In the genomic region with DNA sequence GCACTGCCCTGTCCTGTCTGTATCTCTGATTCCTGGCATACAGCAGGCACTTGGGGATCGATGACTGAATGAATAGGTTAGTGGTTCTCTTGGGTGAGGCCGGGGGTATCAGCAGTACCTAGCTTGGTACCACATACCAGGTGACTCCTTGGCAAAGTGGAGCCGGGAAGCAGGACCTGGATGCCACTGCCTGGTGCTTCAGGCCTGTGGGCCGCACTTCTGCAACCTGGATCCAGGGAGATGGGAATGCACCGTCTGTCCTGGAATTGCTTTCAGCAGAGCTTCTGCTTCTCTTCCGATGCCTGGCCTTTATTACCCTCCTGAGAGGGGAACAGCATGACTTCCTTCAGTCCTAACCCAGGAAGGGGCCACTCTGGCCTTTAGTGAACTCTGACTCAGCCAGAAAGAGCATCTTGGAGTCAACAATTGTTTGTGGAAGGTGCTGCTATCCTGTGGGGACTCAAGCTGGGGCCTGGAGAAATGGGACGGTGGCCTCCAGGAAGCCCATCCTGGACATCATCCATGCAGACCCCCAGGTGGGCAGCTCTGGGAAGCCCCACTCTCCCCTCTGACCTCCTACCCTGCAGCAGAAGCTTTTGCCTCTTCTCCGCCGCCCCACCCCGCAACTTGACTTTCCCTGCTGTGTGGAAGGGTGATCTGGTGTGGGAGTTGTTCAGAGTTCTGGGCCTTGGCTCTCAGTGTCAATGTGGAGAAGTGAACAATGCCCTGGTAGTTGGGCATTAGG, we compare ENCODE assay signal across 13 cellular contexts. TPM values are rescaled to one million over a fixed set of nuclear protein-coding genes. Genes with fewer than 3 reads are reported as not detected.
DNase-seq lines count a peak whose midpoint lies in the region; ATAC-seq, FAIRE-seq and TF ChIP-seq lines count a peak whose summit lies in the region.
"Had no signal": no experiment of that assay in that cellular context is flagged by ENCODE, and none has a peak within 500 bp of the region (broad histone marks: within the 10 kb centered on the region; RNA-seq: fewer than 3 reads in every experiment).

No MANE protein-coding gene starts in this region.

- H3K79me1 ChIP-seq in IMR-90 (ENCODE audit: low read depth in 1 of 2, low read length in 2 of 2) = peaks cover 44 to 84% of the 10 kb centered on the region in 2 experiments

- no peak for FAIRE-seq in astrocyte (lab: Jason Lieb, UNC)

- H3K14ac ChIP-seq in IMR-90 (replicated peaks; ENCODE audit: low read depth, low read length) = peak overlapping the region; percentile 89

- in situ Hi-C loops in IMR-90 (cut with MboI; ENCODE audit: low sequenced_read_pairs) = loop anchor here (25.0 kb wide), 1 partner anchor 1242 kb away; the partner anchor contains the start of gene SLC35C1

- H4K8ac ChIP-seq in IMR-90 (ENCODE audit: low read depth in 2 of 2, low read length in 2 of 2) = peak overlapping the region; percentile 32 to 61; a peak in 2 of 4 replicates

- peak overlapping the region; percentile 29; the same call in 1 of the 2 replicates for H3K23ac ChIP-seq in IMR-90 (ENCODE audit: low read depth, low read length)

- H3K4me1 ChIP-seq in CD8-positive, alpha-beta memory T cell (ENCODE audit: insufficient read depth, low read length) = peaks cover 96% of the 10 kb centered on the region
- H3K4me1 ChIP-seq in IMR-90 (ENCODE audit: control insufficient read depth, insufficient read depth, low read length) (peaks cover 53% of the 10 kb centered on the region), astrocyte (ENCODE audit: insufficient read depth, low read length) (peaks cover 68% of the 10 kb centered on the region)

- intact Hi-C loops in IMR-90 (cut with micrococcal nuclease) = no loop called here

- H3K9me1 ChIP-seq in IMR-90 (ENCODE audit: insufficient read depth, low read length) = peaks cover 39% of the 10 kb centered on the region

- dilution Hi-C loops in IMR-90 (cut with HindIII; ENCODE audit: low sequenced_read_pairs, unreplicated experiment) = no loop called here

- peaks cover 94 to 97% (median 96%) of the 10 kb centered on the region in 3 donors for H3K4me1 Mint-ChIP-seq in CD8-positive, alpha-beta memory T cell
- H3K4me1 Mint-ChIP-seq in astrocyte (ENCODE audit: low read depth, unreplicated experiment) = peaks cover 71% of the 10 kb centered on the region
- H3K4me1 Mint-ChIP-seq in osteocyte (ENCODE audit: unreplicated experiment) = peaks cover 68% of the 10 kb centered on the region

- H3K4me3 ChIP-seq in CD8-positive, alpha-beta memory T cell (ENCODE audit: low read length) = no peak overlapping the region
- H3K4me3 ChIP-seq in IMR-90 (ENCODE audit: insufficient read depth, low read depth, low read length) (no peak overlapping the region), astrocyte (ENCODE audit: insufficient read depth, low read depth, low read length) (no peak overlapping the region)
- H3K4me3 ChIP-seq: adrenal gland, ovary had no signal

- H2AFZ ChIP-seq in IMR-90 (replicated peaks; ENCODE audit: low read length, poor library complexity) (no peak overlapping the region), astrocyte (ENCODE audit: low read depth, low read length) (no peak overlapping the region)

- no peak for DNase-seq in CD8-positive, alpha-beta memory T cell
- DNase-seq in IMR-90 (no peak), astrocyte (ENCODE audit: low read depth) (no peak), osteocyte (ENCODE audit: extremely low spot score, unreplicated experiment) (no peak), AG20443 (ENCODE audit: low spot score) (no peak), NCI-H510A treated with DMSO at 0.1 percent for 48 hours (lab: John Stamatoyannopoulos, UW) (no peak)
- DNase-seq: adrenal gland; DMS79; left ventricle myocardium superior; NCI-H446; ovary; stimulated activated CD4-positive, alpha-beta T cell treated with anti-CD3 and anti-CD28 coated beads, Interleukin-2, amount 100 ng/mL, for 48 hours had no signal

- H3K9ac ChIP-seq in IMR-90 (ENCODE audit: low read depth, low read length) (no peak overlapping the region), astrocyte (ENCODE audit: low read length) (no peak overlapping the region)

- H2AK9ac ChIP-seq in IMR-90 (replicated peaks; ENCODE audit: low read depth, low read length, poor library complexity) = no peak overlapping the region

- H3K9me3 ChIP-seq in CD8-positive, alpha-beta memory T cell (ENCODE audit: low read length) = no peaks in the 10 kb centered on the region
- H3K9me3 ChIP-seq in IMR-90 (ENCODE audit: control insufficient read depth, insufficient read depth, low read length) (no peaks in the 10 kb centered on the region), astrocyte (ENCODE audit: insufficient read depth, low read depth, low read length) (no peaks in the 10 kb centered on the region)
- H3K9me3 ChIP-seq: adrenal gland, ovary had no signal

- CTCF ChIA-PET in CD8-positive, alpha-beta memory T cell (lab: Charles Lee) = interaction anchor here (1.1 to 23.5 kb wide), 5 partner anchors 11 to 46 kb away, joined by 3 to 532 read pairs (median 15); no protein-coding TSS in a partner anchor
- CTCF ChIA-PET in IMR-90 (lab: Yijun Ruan, JAX) = interaction anchor here (0.8 to 1.6 kb wide), 3 partner anchors 14 to 341 kb away, joined by 3 to 6 read pairs (median 3); no protein-coding TSS in a partner anchor

- H3K27me3 Mint-ChIP-seq in CD8-positive, alpha-beta memory T cell = peaks cover 0 to 1% of the 10 kb centered on the region in 2 donors
- H3K27me3 Mint-ChIP-seq in astrocyte (ENCODE audit: low read depth, unreplicated experiment) (no peaks in the 10 kb centered on the region), osteocyte (ENCODE audit: unreplicated experiment) (no peaks in the 10 kb centered on the region)

- no TSS peak for BruUV-seq in IMR-90 (replicated peaks; lab: Mats Ljungman, UMichigan)

- H2AK5ac ChIP-seq in IMR-90 (ENCODE audit: low read depth, low read length) = peak overlapping the region; percentile 88

- H4K20me1 ChIP-seq in IMR-90 (ENCODE audit: insufficient read depth, low read length) = no peaks in the 10 kb centered on the region
- peaks cover 3% of the 10 kb centered on the region for H4K20me1 ChIP-seq in astrocyte (ENCODE audit: insufficient read depth, low read length)

- WGBS in IMR-90 (ENCODE audit: extremely low coverage in 2 of 2, insufficient read length in 1 of 2), 2 experiments = 96% methylated on average over 3 of the region's 10 CpGs; no CpG with 5 or more reads in 1 of the 2 experiments

- peak overlapping the region; percentile 67 for H2BK15ac ChIP-seq in IMR-90 (ENCODE audit: low read depth, low read length)

- no peak for TF ChIP-seq RAD21 in IMR-90 (IDR thresholded peaks at IDR 0.05; ENCODE audit: low read length)

- peak overlapping the region in 7 of 8 donors; percentile 70 to 96 (median 90) for H3K27ac Mint-ChIP-seq in CD8-positive, alpha-beta memory T cell
- H3K27ac Mint-ChIP-seq in astrocyte (ENCODE audit: unreplicated experiment) (peak overlapping the region; percentile 89), osteocyte (ENCODE audit: unreplicated experiment) (peak overlapping the region; percentile 19)

- no peak for ATAC-seq in IMR-90 (ENCODE audit: low read depth)
- ATAC-seq in HG02642 (IDR thresholded peaks at IDR 0.05; ENCODE audit: poor library complexity, unreplicated experiment) = no peak
- ATAC-seq: left ventricle myocardium superior had no signal

- no peaks in the 10 kb centered on the region for H3K79me2 ChIP-seq in astrocyte (ENCODE audit: insufficient read depth, low read length)

- H3K4ac ChIP-seq in IMR-90 (ENCODE audit: low read depth, low read length) = peak overlapping the region; percentile 93

- peak overlapping the region; percentile 6 to 86 (median 60) for H3K4me3 Mint-ChIP-seq in CD8-positive, alpha-beta memory T cell
- H3K4me3 Mint-ChIP-seq in astrocyte (ENCODE audit: unreplicated experiment) (peak overlapping the region; percentile 27), osteocyte (ENCODE audit: unreplicated experiment) (no peak overlapping the region)

- POLR2A ChIA-PET in CD8-positive, alpha-beta memory T cell (lab: Charles Lee) = no interaction called here
- POLR2A ChIA-PET in IMR-90 (lab: Charles Lee; ENCODE audit: unreplicated experiment) = interaction anchor here (0.6 kb wide), 1 partner anchor 776 kb away, joined by 4 read pairs; no protein-coding TSS in a partner anchor

- H3K56ac ChIP-seq in IMR-90 (ENCODE audit: extremely low read depth, insufficient read depth, low read length) = no peak overlapping the region

- peak overlapping the region; percentile 31 for H4K5ac ChIP-seq in IMR-90 (ENCODE audit: low read depth, low read length)

- peak overlapping the region; percentile 92 for H2BK120ac ChIP-seq in IMR-90 (ENCODE audit: low read depth, low read length)

- peak overlapping the region; percentile 85 for H2BK5ac ChIP-seq in IMR-90 (ENCODE audit: low read depth, low read length, poor library complexity, severe bottlenecking)

- H3K27ac ChIP-seq in CD8-positive, alpha-beta memory T cell (ENCODE audit: low read depth, low read length) = no peak overlapping the region
- H3K27ac ChIP-seq in IMR-90 (ENCODE audit: insufficient read depth, low read length) = peak overlapping the region; percentile 63
- H3K27ac ChIP-seq in astrocyte (ENCODE audit: low read depth, low read length) = no peak overlapping the region

- TF ChIP-seq POLR2A in IMR-90 (IDR thresholded peaks at IDR 0.05; ENCODE audit: low read depth, low read length) = no peak

- H4K91ac ChIP-seq in IMR-90 (ENCODE audit: insufficient read depth, low read depth, low read length) = peak overlapping the region; percentile 76

- no peak for TF ChIP-seq CTCF in IMR-90 (conservative IDR thresholded peaks at IDR 0.05; ENCODE audit: low read depth, low read length)
- TF ChIP-seq CTCF in astrocyte (IDR thresholded peaks at IDR 0.05; ENCODE audit: insufficient read depth, low read depth, low read length) = no peak
- no peak for TF ChIP-seq CTCF in osteocyte (IDR thresholded peaks at IDR 0.05)

- no peak overlapping the region for H3K4me2 ChIP-seq in IMR-90 (ENCODE audit: low read depth, low read length)
- no peak overlapping the region for H3K4me2 ChIP-seq in astrocyte (ENCODE audit: low read length)

- H3K36me3 ChIP-seq in CD8-positive, alpha-beta memory T cell (ENCODE audit: insufficient read depth, low read length) = no peaks in the 10 kb centered on the region
- H3K36me3 ChIP-seq in IMR-90 (ENCODE audit: control insufficient read depth, insufficient read depth, low read length) (no peaks in the 10 kb centered on the region), astrocyte (ENCODE audit: insufficient read depth, low read length) (no peaks in the 10 kb centered on the region)
- H3K36me3 ChIP-seq: adrenal gland, ovary had no signal

- no peaks in the 10 kb centered on the region for H3K27me3 ChIP-seq in CD8-positive, alpha-beta memory T cell (ENCODE audit: insufficient read depth, low read length, poor library complexity, severe bottlenecking)
- H3K27me3 ChIP-seq in IMR-90 (ENCODE audit: control insufficient read depth, insufficient read depth, low read length) (no peaks in the 10 kb centered on the region), astrocyte (ENCODE audit: insufficient read depth, low read length) (no peaks in the 10 kb centered on the region)
- H3K27me3 ChIP-seq: adrenal gland, ovary had no signal

- no peaks in the 10 kb centered on the region for H3K9me3 Mint-ChIP-seq in CD8-positive, alpha-beta memory T cell
- H3K9me3 Mint-ChIP-seq in astrocyte (ENCODE audit: unreplicated experiment) (no peaks in the 10 kb centered on the region), osteocyte (ENCODE audit: unreplicated experiment) (no peaks in the 10 kb centered on the region)

- H3K18ac ChIP-seq in IMR-90 (ENCODE audit: low read depth, low read length) = peak overlapping the region; percentile 29; the same call in 1 of the 2 replicates

- H2BK20ac ChIP-seq in IMR-90 (ENCODE audit: low read depth, low read length) = peak overlapping the region; percentile 90

- H3K36me3 Mint-ChIP-seq in CD8-positive, alpha-beta memory T cell = peaks cover 0 to 13% (median 4%) of the 10 kb centered on the region in 3 donors
- H3K36me3 Mint-ChIP-seq in astrocyte (ENCODE audit: low read depth, unreplicated experiment) (peaks cover 10% of the 10 kb centered on the region), osteocyte (ENCODE audit: unreplicated experiment) (no peaks in the 10 kb centered on the region)

RNA-seq across cellular contexts. Expression of gene CD82, which starts 5.1 kb away (rescaled TPM):
- 100 to 1,000 TPM; 356 to 388 TPM for total RNA-seq in CD8-positive, alpha-beta memory T cell
- 131 TPM for polyA plus RNA-seq in CD8-positive, alpha-beta memory T cell
- total RNA-seq in IMR-90 (2012; rRNA removed) = 18.9 and 32.8 TPM in 2 replicates
- polyA plus RNA-seq in IMR-90 (2012; rRNA removed) = 46.1 and 49.4 TPM in 2 replicates
- polyA plus RNA-seq in IMR-90 (2012; cell fraction: cytosol; rRNA removed) = 45.9 and 112 TPM in 2 replicates
- 14.7 and 27.3 TPM in 2 replicates for polyA plus RNA-seq in IMR-90 (2012; cell fraction: nucleus; rRNA removed; ENCODE audit: low replicate concordance)
- 74.5 and 90.6 TPM in 2 replicates for total RNA-seq in astrocyte
- total RNA-seq in osteocyte = 29.5 and 34.6 TPM in 2 replicates

Comparison
In these comparisons a context has a peak if more than half of its experiments do, and no peak if none do; other contexts are left out.
1. H3K27ac Mint-ChIP-seq: peak in every context shown above with its lines; median percentile 90 in CD8-positive, alpha-beta memory T cell; 89 in astrocyte; 19 in osteocyte.